In the genomic region with DNA sequence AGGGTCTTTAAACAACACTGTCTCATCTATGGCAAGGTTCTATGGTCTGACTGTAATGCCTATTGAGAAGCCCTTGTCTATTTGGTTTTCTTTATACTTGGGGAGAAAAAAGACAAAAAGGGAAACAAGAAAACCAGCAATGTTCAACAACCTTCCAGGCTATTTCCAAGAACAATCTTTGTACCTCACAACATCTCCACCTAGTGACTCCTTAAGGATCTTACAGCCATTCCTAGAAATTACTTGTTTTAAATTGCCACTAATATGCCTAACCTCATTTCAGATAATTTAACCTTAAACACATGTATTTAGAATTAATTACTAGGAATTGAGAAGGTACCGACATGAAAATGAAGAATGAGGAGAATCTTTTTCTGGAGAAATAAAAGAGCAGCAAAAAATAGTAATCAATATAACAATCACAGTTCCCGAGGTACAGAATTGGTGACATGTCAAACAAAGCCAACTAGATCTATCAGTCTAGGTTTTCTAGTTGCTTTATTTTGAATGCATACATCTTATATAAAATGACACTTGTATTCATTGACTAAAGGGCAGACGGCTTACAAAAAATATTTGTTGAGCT, we compare ENCODE assay signal across 9 cellular contexts. TPM values are rescaled to one million over a fixed set of nuclear protein-coding genes. Genes with fewer than 3 reads are reported as not detected.
A peak's percentile ranks its signal among the peaks of the same experiment; 100 is the strongest.
DNase-seq lines count a peak whose midpoint lies in the region; ATAC-seq and TF ChIP-seq lines count a peak whose summit lies in the region.
"Had no signal": no experiment of that assay in that cellular context is flagged by ENCODE, and none has a peak within 500 bp of the region (broad histone marks: within the 10 kb centered on the region; RNA-seq: fewer than 3 reads in every experiment).

No MANE protein-coding gene starts in this region.

- H3K79me2 ChIP-seq in GM23338 (replicated peaks; ENCODE audit: insufficient read depth), result peaks cover 22% of the 10 kb centered on the region; the same call in 1 of the 2 replicates

- intact Hi-C loops in activated CD4-positive, alpha-beta T cell treated with anti-CD3 and anti-CD28 coated beads, Interleukin-2, amount 10 ng/mL, durations not matched to agents 24 days and 14 days (cut with micrococcal nuclease), result no loop called here
- intact Hi-C loops in sciatic nerve (cut with DNase I), result no loop called here

- H3K27ac Mint-ChIP-seq in GM23338, result no peak overlapping the region
- no peak overlapping the region for H3K27ac Mint-ChIP-seq in activated CD4-positive, alpha-beta T cell treated with anti-CD3 and anti-CD28 coated beads, Interleukin-2, amount 10 ng/mL, durations not matched to agents 24 days and 14 days
- H3K27ac Mint-ChIP-seq: naive B cell had no signal

- peaks cover 4% of the 10 kb centered on the region for H3K27me3 Mint-ChIP-seq in GM23338 (ENCODE audit: insufficient read depth, low read depth, poor library complexity)
- peaks cover 3% of the 10 kb centered on the region for H3K27me3 Mint-ChIP-seq in activated CD4-positive, alpha-beta T cell treated with anti-CD3 and anti-CD28 coated beads, Interleukin-2, amount 10 ng/mL, durations not matched to agents 24 days and 14 days

- no peaks in the 10 kb centered on the region for H3K36me3 ChIP-seq in GM23338 (ENCODE audit: insufficient read depth)
- no peaks in the 10 kb centered on the region for H3K36me3 ChIP-seq in WERI-Rb-1

- no peak overlapping the region for H3K4me2 ChIP-seq in GM23338

- H4K20me1 ChIP-seq in GM23338 (replicated peaks; ENCODE audit: insufficient read depth), result no peaks in the 10 kb centered on the region; the same call in 1 of the 2 replicates

- H2AFZ ChIP-seq in GM23338, result no peak overlapping the region

- TF ChIP-seq CTCF in 22Rv1 (IDR thresholded peaks at IDR 0.05) (peak; percentile 77), GM23338 (conservative IDR thresholded peaks at IDR 0.05; ENCODE audit: low read depth in 2 of 2) (peak; percentile 68 to 82), WERI-Rb-1 (IDR thresholded peaks at IDR 0.05; ENCODE audit: low read depth, low read length) (peak; percentile 62)

- no peak overlapping the region for H3K4me3 Mint-ChIP-seq in GM23338
- H3K4me3 Mint-ChIP-seq in activated CD4-positive, alpha-beta T cell treated with anti-CD3 and anti-CD28 coated beads, Interleukin-2, amount 10 ng/mL, durations not matched to agents 24 days and 14 days, result no peak overlapping the region
- H3K4me3 Mint-ChIP-seq: naive B cell had no signal

- no peaks in the 10 kb centered on the region for H3K9me2 ChIP-seq in GM23338 (ENCODE audit: insufficient read depth)

- no peaks in the 10 kb centered on the region for H3K36me3 Mint-ChIP-seq in GM23338 (ENCODE audit: low read depth)
- H3K36me3 Mint-ChIP-seq in activated CD4-positive, alpha-beta T cell treated with anti-CD3 and anti-CD28 coated beads, Interleukin-2, amount 10 ng/mL, durations not matched to agents 24 days and 14 days (ENCODE audit: low read depth), result no peaks in the 10 kb centered on the region
- H3K36me3 Mint-ChIP-seq: naive B cell had no signal

- H3K4me1 Mint-ChIP-seq in GM23338, result no peaks in the 10 kb centered on the region
- no peaks in the 10 kb centered on the region for H3K4me1 Mint-ChIP-seq in activated CD4-positive, alpha-beta T cell treated with anti-CD3 and anti-CD28 coated beads, Interleukin-2, amount 10 ng/mL, durations not matched to agents 24 days and 14 days
- H3K4me1 Mint-ChIP-seq: naive B cell had no signal

- DNase-seq in GM23338 (ENCODE audit: low spot score) (peak; percentile 69), WERI-Rb-1 (no peak), iPS DF 4.7 (ENCODE audit: extremely low read depth, low spot score) (peak; percentile 11), GF-D8 (lab: John Stamatoyannopoulos, UW) (no peak), sciatic nerve (ENCODE audit: low spot score) (no peak)
- DNase-seq in activated CD4-positive, alpha-beta T cell treated with anti-CD3 and anti-CD28 coated beads, Interleukin-2, amount 10 ng/mL, durations not matched to agents 24 days and 14 days, result no peak
- DNase-seq: naive B cell had no signal

- no peaks in the 10 kb centered on the region for H3K27me3 ChIP-seq in GM23338 (ENCODE audit: insufficient read depth)
- peaks cover 3% of the 10 kb centered on the region for H3K27me3 ChIP-seq in WERI-Rb-1 (ENCODE audit: insufficient read depth, low read depth, severe bottlenecking)

- H3K4me1 ChIP-seq in GM23338 (ENCODE audit: insufficient read depth), result no peaks in the 10 kb centered on the region

- ATAC-seq in GM23338 (no peak), GM21529 (IDR thresholded peaks at IDR 0.05; ENCODE audit: unreplicated experiment) (no peak), sciatic nerve (no peak)

- no peak overlapping the region for H3K4me3 ChIP-seq in GM23338
- no peak overlapping the region for H3K4me3 ChIP-seq in WERI-Rb-1 (ENCODE audit: low read depth, low read length)

- no peaks in the 10 kb centered on the region; the same call in 2 of the 3 replicates for H3K9me3 Mint-ChIP-seq in GM23338
- no peaks in the 10 kb centered on the region for H3K9me3 Mint-ChIP-seq in activated CD4-positive, alpha-beta T cell treated with anti-CD3 and anti-CD28 coated beads, Interleukin-2, amount 10 ng/mL, durations not matched to agents 24 days and 14 days

- no peaks in the 10 kb centered on the region for H3K9me3 ChIP-seq in WERI-Rb-1 (ENCODE audit: severe bottlenecking)

- H3K27ac ChIP-seq in 22Rv1, result no peak overlapping the region
- H3K27ac ChIP-seq in GM23338 (ENCODE audit: low read depth), result no peak overlapping the region
- no peak overlapping the region for H3K27ac ChIP-seq in WERI-Rb-1

- no peaks in the 10 kb centered on the region for H3F3A ChIP-seq in GM23338 (replicated peaks; ENCODE audit: low read depth)

TF ChIP-seq in GM23338, 12 proteins besides CTCF, POLR2A, EP300 and RAD21 (continues in another document):
- TF ChIP-seq CREB1 (CRISPR knock-in tag; IDR thresholded peaks at IDR 0.05; ENCODE audit: low read depth), result no peak
- TF ChIP-seq, protein P1, sequence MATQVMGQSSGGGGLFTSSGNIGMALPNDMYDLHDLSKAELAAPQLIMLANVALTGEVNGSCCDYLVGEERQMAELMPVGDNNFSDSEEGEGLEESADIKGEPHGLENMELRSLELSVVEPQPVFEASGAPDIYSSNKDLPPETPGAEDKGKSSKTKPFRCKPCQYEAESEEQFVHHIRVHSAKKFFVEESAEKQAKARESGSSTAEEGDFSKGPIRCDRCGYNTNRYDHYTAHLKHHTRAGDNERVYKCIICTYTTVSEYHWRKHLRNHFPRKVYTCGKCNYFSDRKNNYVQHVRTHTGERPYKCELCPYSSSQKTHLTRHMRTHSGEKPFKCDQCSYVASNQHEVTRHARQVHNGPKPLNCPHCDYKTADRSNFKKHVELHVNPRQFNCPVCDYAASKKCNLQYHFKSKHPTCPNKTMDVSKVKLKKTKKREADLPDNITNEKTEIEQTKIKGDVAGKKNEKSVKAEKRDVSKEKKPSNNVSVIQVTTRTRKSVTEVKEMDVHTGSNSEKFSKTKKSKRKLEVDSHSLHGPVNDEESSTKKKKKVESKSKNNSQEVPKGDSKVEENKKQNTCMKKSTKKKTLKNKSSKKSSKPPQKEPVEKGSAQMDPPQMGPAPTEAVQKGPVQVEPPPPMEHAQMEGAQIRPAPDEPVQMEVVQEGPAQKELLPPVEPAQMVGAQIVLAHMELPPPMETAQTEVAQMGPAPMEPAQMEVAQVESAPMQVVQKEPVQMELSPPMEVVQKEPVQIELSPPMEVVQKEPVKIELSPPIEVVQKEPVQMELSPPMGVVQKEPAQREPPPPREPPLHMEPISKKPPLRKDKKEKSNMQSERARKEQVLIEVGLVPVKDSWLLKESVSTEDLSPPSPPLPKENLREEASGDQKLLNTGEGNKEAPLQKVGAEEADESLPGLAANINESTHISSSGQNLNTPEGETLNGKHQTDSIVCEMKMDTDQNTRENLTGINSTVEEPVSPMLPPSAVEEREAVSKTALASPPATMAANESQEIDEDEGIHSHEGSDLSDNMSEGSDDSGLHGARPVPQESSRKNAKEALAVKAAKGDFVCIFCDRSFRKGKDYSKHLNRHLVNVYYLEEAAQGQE (IDR thresholded peaks at IDR 0.05; ENCODE audit: unreplicated experiment), result no peak
- no peak for TF ChIP-seq EZH2 (IDR thresholded peaks at IDR 0.05; ENCODE audit: low read depth, unreplicated experiment)
- no peak for TF ChIP-seq EZH2phosphoT487 (IDR thresholded peaks at IDR 0.05; ENCODE audit: unreplicated experiment)

RNA-seq across cellular contexts. Expression of a gene that starts 1.6 kb away (rescaled TPM):
- total RNA-seq in GM23338 (2014; rRNA removed; shearing (Covaris generic)), result 22.1 and 22.9 TPM in 2 replicates
- 33.4 and 42.4 TPM in 2 replicates for polyA plus RNA-seq in GM23338 (2016; fragmentation: Nextera tagmentation; extraction: Ambion mirVana)
- not detected in 2 replicates for total RNA-seq in activated CD4-positive, alpha-beta T cell treated with anti-CD3 and anti-CD28 coated beads, Interleukin-2, amount 10 ng/mL, durations not matched to agents 24 days and 14 days
- total RNA-seq in sciatic nerve, result 0.58 TPM

RNA-seq across cellular contexts. Expression of a gene that starts 35.7 kb away (rescaled TPM):
- total RNA-seq in GM23338 (2014; rRNA removed; shearing (Covaris generic)), result 57.1 and 59.5 TPM in 2 replicates
- 83.0 and 90.1 TPM in 2 replicates for polyA plus RNA-seq in GM23338 (2016; fragmentation: Nextera tagmentation; extraction: Ambion mirVana)
- total RNA-seq in activated CD4-positive, alpha-beta T cell treated with anti-CD3 and anti-CD28 coated beads, Interleukin-2, amount 10 ng/mL, durations not matched to agents 24 days and 14 days, result not detected in 2 replicates
- 4.1 TPM for total RNA-seq in sciatic nerve

Comparison
In these comparisons a context has a peak if more than half of its experiments do, and no peak if none do; other contexts are left out.
1. DNase-seq: peak in GM23338 (single experiment) and iPS DF 4.7 (single experiment); none in WERI-Rb-1 (single experiment), GF-D8 (single experiment), activated CD4-positive, alpha-beta T cell treated with anti-CD3 and anti-CD28 coated beads, Interleukin-2, amount 10 ng/mL, durations not matched to agents 24 days and 14 days (single experiment) and sciatic nerve (single experiment).
2. RNA of a gene that starts 1.6 kb away (total RNA-seq): 22.1 to 22.9 TPM in GM23338; 0.58 TPM in sciatic nerve (single experiment) and not detected in activated CD4-positive, alpha-beta T cell treated with anti-CD3 and anti-CD28 coated beads, Interleukin-2, amount 10 ng/mL, durations not matched to agents 24 days and 14 days; every median in the first group is over 10 times any median in the second.
3. RNA of a gene that starts 35.7 kb away (total RNA-seq): 57.1 to 59.5 TPM in GM23338; 4.1 TPM in sciatic nerve (single experiment) and not detected in activated CD4-positive, alpha-beta T cell treated with anti-CD3 and anti-CD28 coated beads, Interleukin-2, amount 10 ng/mL, durations not matched to agents 24 days and 14 days; every median in the first group is over 10 times any median in the second.
4. Peak in every context shown above with its lines, with median percentiles within 50 percentile points of each other: CTCF ChIP-seq.